In the genomic region with DNA sequence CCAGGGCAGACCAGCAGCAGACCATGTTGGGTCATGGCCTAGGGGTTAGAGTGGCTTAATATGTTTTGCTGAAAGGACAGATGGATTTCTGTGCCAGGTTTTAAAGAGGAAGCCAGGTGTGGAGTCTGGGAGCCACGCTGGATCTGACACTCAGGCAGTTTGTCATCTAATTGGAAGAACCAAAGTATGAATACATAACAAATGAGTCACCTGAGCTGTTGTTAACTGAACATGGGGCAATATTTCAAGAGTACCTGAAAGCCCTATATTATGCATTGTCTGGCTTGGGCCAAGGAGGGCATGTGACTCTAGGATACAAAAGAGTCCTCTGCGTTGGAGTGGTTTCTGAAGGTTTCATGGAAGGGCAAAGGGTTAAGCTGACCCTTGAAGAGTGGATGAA, we compare ENCODE assay signal across 17 cellular contexts.
DNase-seq lines count a peak whose midpoint lies in the region; ATAC-seq and TF ChIP-seq lines count a peak whose summit lies in the region.
"Had no signal": no experiment of that assay in that cellular context is flagged by ENCODE, and none has a peak within 500 bp of the region (broad histone marks: within the 10 kb centered on the region; RNA-seq: fewer than 3 reads in every experiment).

No MANE protein-coding gene starts in this region.

- H3K27ac Mint-ChIP-seq in Calu3 (ENCODE audit: unreplicated experiment), result peak overlapping the region; percentile 75
- H3K27ac Mint-ChIP-seq: activated T-helper 2 cell treated with anti-CD3 and anti-CD28 coated beads, Interferon-gamma antibody, Interleukin-2, Interleukin-4, amounts not matched to agents 10 μg/mL and 5 μg/mL and 100 μg/mL, durations not matched to agents 14 hours and 24 hours and 36 hours; T-helper 2 cell treated with Interferon-gamma antibody and Interleukin-4, amounts not matched to agents 5 μg/mL and 100 μg/mL, for 36 hours had no signal

- TF ChIP-seq CTCF in Calu3 (IDR thresholded peaks at IDR 0.05; ENCODE audit: unreplicated experiment), result no peak
- no peak for TF ChIP-seq CTCF in fibroblast of mammary gland (conservative IDR thresholded peaks at IDR 0.05; ENCODE audit: control insufficient read depth, insufficient read depth, low read depth, low read length)

- H3K4me3 Mint-ChIP-seq in Calu3 (ENCODE audit: low read depth, unreplicated experiment), result peak overlapping the region; percentile 5
- no peak overlapping the region for H3K4me3 Mint-ChIP-seq in activated T-cell treated with anti-CD3 and anti-CD28 coated beads, Interleukin-2, amount 50 U/mL, for 4 hours
- H3K4me3 Mint-ChIP-seq: T-helper 2 cell treated with Interferon-gamma antibody and Interleukin-4, amounts not matched to agents 5 μg/mL and 100 μg/mL, for 36 hours had no signal

- no peaks in the 10 kb centered on the region for H3K27me3 Mint-ChIP-seq in Calu3 (ENCODE audit: unreplicated experiment)
- no peaks in the 10 kb centered on the region for H3K27me3 Mint-ChIP-seq in activated T-cell treated with anti-CD3 and anti-CD28 coated beads, Interleukin-2, amount 50 U/mL, for 4 hours (ENCODE audit: low read depth)

- CTCF ChIA-PET in Calu3 (lab: Charles Lee), result interaction anchor here (0.5 to 0.6 kb wide), 2 partner anchors 65 to 889 kb away, joined by 3 to 4 read pairs; no protein-coding TSS in a partner anchor

- H3K4me3 ChIP-seq in fibroblast of mammary gland (ENCODE audit: control insufficient read depth, low read depth, low read length), result no peak overlapping the region
- H3K4me3 ChIP-seq: body of pancreas, GM12878, tibial artery had no signal

- no peaks in the 10 kb centered on the region for H3K9me3 Mint-ChIP-seq in Calu3 (ENCODE audit: low read depth, unreplicated experiment)
- H3K9me3 Mint-ChIP-seq in activated T-cell treated with anti-CD3 and anti-CD28 coated beads, Interleukin-2, amount 50 U/mL, for 4 hours, result no peaks in the 10 kb centered on the region
- H3K9me3 Mint-ChIP-seq: activated T-helper 2 cell treated with anti-CD3 and anti-CD28 coated beads, Interferon-gamma antibody, Interleukin-2, Interleukin-4, amounts not matched to agents 10 μg/mL and 5 μg/mL and 100 μg/mL, durations not matched to agents 14 hours and 24 hours and 36 hours; T-helper 2 cell treated with Interferon-gamma antibody and Interleukin-4, amounts not matched to agents 5 μg/mL and 100 μg/mL, for 36 hours had no signal

- DNase-seq in Calu3 (peak; percentile 47), NCI-H1436 treated with DMSO at 0.1 percent for 48 hours (lab: John Stamatoyannopoulos, UW) (peak; percentile 86), NCI-H748 (lab: John Stamatoyannopoulos, UW; ENCODE audit: unreplicated experiment) (peak; percentile 73), fibroblast of mammary gland (ENCODE audit: low read depth) (peak; percentile 60), AML-193 (lab: John Stamatoyannopoulos, UW) (no peak)
- no peak for DNase-seq in activated T-cell treated with anti-CD3 and anti-CD28 coated beads, Interleukin-2, amount 50 U/mL, for 4 hours
- DNase-seq in stimulated activated naive CD8-positive, alpha-beta T cell treated with anti-CD3 and anti-CD28 coated beads, Interleukin-15, Interleukin-2, amounts not matched to agents 100 U/mL and 50 U/mL, for 24 hours, result no peak
- DNase-seq: effector CD4-positive, alpha-beta T cell; NCI-H2171; stimulated activated CD4-positive, alpha-beta T cell treated with anti-CD3 and anti-CD28 coated beads, Interleukin-15, amount 100 ng/mL, for 24 hours; tibial artery had no signal

- ATAC-seq in HG02588 (IDR thresholded peaks at IDR 0.05; ENCODE audit: unreplicated experiment), result no peak
- no peak for ATAC-seq in activated T-cell treated with anti-CD3 and anti-CD28 coated beads, Interleukin-2, amount 50 U/mL, for 4 hours
- no peak for ATAC-seq in stimulated activated naive CD8-positive, alpha-beta T cell treated with anti-CD3 and anti-CD28 coated beads, Interleukin-15, Interleukin-2, amounts not matched to agents 100 U/mL and 50 U/mL, for 24 hours
- ATAC-seq: body of pancreas, GM12878, HepG2 had no signal

- H3K4me1 Mint-ChIP-seq in Calu3 (ENCODE audit: low read depth, unreplicated experiment), result peaks cover 25% of the 10 kb centered on the region
- peaks cover 5% of the 10 kb centered on the region for H3K4me1 Mint-ChIP-seq in activated T-cell treated with anti-CD3 and anti-CD28 coated beads, Interleukin-2, amount 50 U/mL, for 4 hours (ENCODE audit: low read depth)

- no TSS peak for BruUV-seq in Calu3 (replicated peaks; lab: Mats Ljungman, UMichigan)

- intact Hi-C loops in Calu3 (cut with micrococcal nuclease; ENCODE audit: unreplicated experiment), result loop anchor here (5.0 kb wide), 1 partner anchor 38 kb away; no protein-coding TSS in a partner anchor

- H3K36me3 Mint-ChIP-seq in Calu3 (ENCODE audit: insufficient read depth, unreplicated experiment), result no peaks in the 10 kb centered on the region
- H3K36me3 Mint-ChIP-seq in activated T-cell treated with anti-CD3 and anti-CD28 coated beads, Interleukin-2, amount 50 U/mL, for 4 hours (ENCODE audit: insufficient read depth), result no peaks in the 10 kb centered on the region

Comparison
In these comparisons a context has a peak if more than half of its experiments do, and no peak if none do; other contexts are left out.
1. DNase-seq: peak in Calu3 (single experiment), NCI-H1436 treated with DMSO at 0.1 percent for 48 hours (single experiment), NCI-H748 (single experiment) and fibroblast of mammary gland (single experiment); none in activated T-cell treated with anti-CD3 and anti-CD28 coated beads, Interleukin-2, amount 50 U/mL, for 4 hours (single experiment), stimulated activated naive CD8-positive, alpha-beta T cell treated with anti-CD3 and anti-CD28 coated beads, Interleukin-15, Interleukin-2, amounts not matched to agents 100 U/mL and 50 U/mL, for 24 hours (single experiment) and AML-193 (0 of 2).